In the genomic region with DNA sequence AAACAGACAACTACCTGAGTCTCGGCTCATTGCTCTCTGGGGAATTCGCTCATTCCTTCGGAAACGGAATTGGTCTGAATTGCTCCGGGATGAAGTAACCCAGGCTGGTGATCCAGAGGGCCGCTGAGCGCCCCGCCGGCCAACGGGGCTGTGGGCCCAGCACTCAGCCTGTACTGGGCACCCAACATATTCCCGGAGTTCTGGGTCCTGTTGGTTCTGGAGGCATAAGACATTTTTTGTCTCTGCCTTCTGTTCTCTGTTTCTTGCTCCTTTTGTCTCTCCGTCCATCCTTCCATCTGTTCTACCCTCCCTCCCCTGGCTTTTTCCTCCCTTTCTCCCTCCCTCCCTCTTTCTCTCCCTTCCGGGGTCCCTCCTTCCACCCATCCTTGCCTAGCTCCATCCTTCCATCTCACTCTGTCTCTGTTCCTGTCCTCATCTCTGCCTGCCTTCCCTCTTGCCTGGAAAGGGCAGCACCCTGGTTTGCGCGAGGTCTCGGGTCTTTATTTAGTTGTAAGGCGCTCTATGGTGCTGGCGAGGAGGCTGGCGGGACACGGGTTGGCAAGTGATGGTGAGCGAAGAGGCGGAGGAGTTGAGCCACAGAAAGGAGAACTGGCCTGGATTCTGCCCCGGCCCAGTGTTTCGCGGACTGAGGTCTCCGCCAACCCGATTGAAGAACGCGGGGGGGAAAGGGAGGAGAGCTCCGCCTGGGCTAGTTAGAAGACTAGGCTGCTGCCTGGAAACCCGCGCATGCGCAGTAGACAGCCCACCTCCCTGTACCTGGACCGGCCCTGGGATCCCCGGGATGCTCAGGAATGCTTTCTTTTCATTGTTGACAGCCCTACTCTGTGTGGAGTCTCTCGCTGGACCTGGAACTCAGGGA, we compare ENCODE assay signal across 8 cellular contexts.
DNase-seq lines count a peak whose midpoint lies in the region; ATAC-seq and TF ChIP-seq lines count a peak whose summit lies in the region.

No MANE protein-coding gene starts in this region.

- peaks cover 11 to 33% (median 25%) of the 10 kb centered on the region in 7 donors for H3K9me3 Mint-ChIP-seq in naive B cell

- H3K36me3 ChIP-seq in esophagus squamous epithelium: no peaks in the 10 kb centered on the region

- peak overlapping the region; percentile 34 to 59 (median 55) for H3K4me3 ChIP-seq in esophagus squamous epithelium

- H3K36me3 Mint-ChIP-seq in naive B cell: peaks cover 0 to 35% of the 10 kb centered on the region in 2 donors

- no peak for TF ChIP-seq CTCF in esophagus squamous epithelium (IDR thresholded peaks at IDR 0.05)

- peaks cover 0 to 16% (median 0%) of the 10 kb centered on the region in 3 donors for H3K4me1 ChIP-seq in esophagus squamous epithelium

- H3K4me3 Mint-ChIP-seq in naive B cell: peak overlapping the region; percentile 71 to 94 (median 85)

- H3K9me3 ChIP-seq in esophagus squamous epithelium: peaks cover 0 to 15% (median 7%) of the 10 kb centered on the region in 3 donors

- H3K27me3 ChIP-seq in esophagus squamous epithelium: peaks cover 0 to 34% (median 0%) of the 10 kb centered on the region in 4 donors

- H3K27ac Mint-ChIP-seq in naive B cell: peak overlapping the region; percentile 0 to 80 (median 12)

- TF ChIP-seq POLR2A in esophagus squamous epithelium (IDR thresholded peaks at IDR 0.05): no peak

- ATAC-seq in GM19438 (IDR thresholded peaks at IDR 0.05; ENCODE audit: low read depth, unreplicated experiment) (peak; percentile 61), HG03565 (IDR thresholded peaks at IDR 0.05; ENCODE audit: unreplicated experiment) (peak; percentile 50), naive B cell (ENCODE audit: low read depth in 2 of 2) (peak; percentile 64 to 66)
- peak; percentile 73 for ATAC-seq in stimulated activated naive CD8-positive, alpha-beta T cell treated with anti-CD3 and anti-CD28 coated beads, Interleukin-15, Interleukin-2, amounts not matched to agents 100 U/mL and 50 U/mL, for 24 hours

- peaks cover 16 to 22% (median 16%) of the 10 kb centered on the region in 3 donors for H3K4me1 Mint-ChIP-seq in naive B cell

- 22 to 28% methylated on average over 36 of the region's 36 CpGs for WGBS in esophagus squamous epithelium, 2 donors

- peak overlapping the region in 3 of 4 donors; percentile 5 to 92 (median 75) for H3K27ac ChIP-seq in esophagus squamous epithelium

- peak; percentile 86 for DNase-seq in AG08395 (ENCODE audit: low spot score)
- DNase-seq in activated CD8-positive, alpha-beta memory T cell treated with anti-CD3 and anti-CD28 coated beads, Interleukin-2, amount 50 U/mL, for 48 hours: peak; percentile 93
- no peak for DNase-seq in esophagus squamous epithelium (lab: John Stamatoyannopoulos, UW)
- peak; percentile 42 for DNase-seq in naive B cell
- peak; percentile 81 for DNase-seq in stimulated activated naive CD8-positive, alpha-beta T cell treated with anti-CD3 and anti-CD28 coated beads, Interleukin-15, Interleukin-2, amounts not matched to agents 100 U/mL and 50 U/mL, for 24 hours
- DNase-seq in NCI-H2227 (lab: John Stamatoyannopoulos, UW; ENCODE audit: unreplicated experiment): no peak

- intact Hi-C loops in esophagus squamous epithelium (cut with DNase I): no loop called here

- H3K27me3 Mint-ChIP-seq in naive B cell: peaks cover 12 to 17% (median 15%) of the 10 kb centered on the region in 3 donors

Comparison
In these comparisons a context has a peak if more than half of its experiments do, and no peak if none do; other contexts are left out.
1. DNase-seq: peak in AG08395 (single experiment), activated CD8-positive, alpha-beta memory T cell treated with anti-CD3 and anti-CD28 coated beads, Interleukin-2, amount 50 U/mL, for 48 hours (single experiment), naive B cell (single experiment) and stimulated activated naive CD8-positive, alpha-beta T cell treated with anti-CD3 and anti-CD28 coated beads, Interleukin-15, Interleukin-2, amounts not matched to agents 100 U/mL and 50 U/mL, for 24 hours (single experiment); none in esophagus squamous epithelium (single experiment) and NCI-H2227 (single experiment).
2. Peak in every context shown above with its lines, with median percentiles within 50 percentile points of each other: ATAC-seq.